ENCODE assay signal across 8 cellular contexts in the genomic region with DNA sequence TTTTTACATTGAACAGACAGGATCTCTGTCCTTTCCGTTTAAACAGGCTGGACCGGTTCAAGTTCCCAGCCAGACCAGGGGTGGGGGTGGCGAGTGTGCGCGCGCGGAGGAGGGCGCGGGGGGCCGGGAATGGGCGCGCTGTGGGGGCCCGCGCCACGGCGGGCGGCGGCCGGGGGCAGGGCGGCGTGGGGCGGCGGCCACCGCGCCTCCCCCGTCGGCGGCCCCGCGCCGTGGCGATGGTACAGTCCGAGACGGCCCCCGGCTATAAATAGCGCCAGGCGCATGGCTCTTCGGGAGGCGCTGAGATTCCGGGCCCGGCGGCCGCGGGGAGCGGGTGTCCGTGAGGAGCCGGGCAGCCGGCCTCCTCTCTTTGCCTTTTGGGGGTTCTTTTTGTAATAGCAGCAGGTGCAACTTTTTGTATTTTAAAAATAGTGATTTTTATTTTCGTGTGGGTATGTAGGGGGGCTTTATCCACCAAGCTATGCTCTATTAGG. TPM values are rescaled to one million over a fixed set of nuclear protein-coding genes. Genes with fewer than 3 reads are reported as not detected.
DNase-seq lines count a peak whose midpoint lies in the region; ATAC-seq, FAIRE-seq and TF ChIP-seq lines count a peak whose summit lies in the region.

No MANE protein-coding gene starts in this region.

- H3K27ac ChIP-seq in substantia nigra (ENCODE audit: low read depth, low read length, poor library complexity, severe bottlenecking), result no peak overlapping the region

- FAIRE-seq in bronchial epithelial cell (lab: Jason Lieb, UNC), result no peak

- DNase-seq in COLO829 (ENCODE audit: low spot score), result peak; percentile 29
- DNase-seq in NCI-H128 (lab: John Stamatoyannopoulos, UW; ENCODE audit: unreplicated experiment), result peak; percentile 77
- peak; percentile 17 for DNase-seq in bronchial epithelial cell (ENCODE audit: low read depth)
- DNase-seq in islet precursor cell, result peak; percentile 71
- DNase-seq in substantia nigra (lab: John Stamatoyannopoulos, UW), result peak in 46 of 49 donors; percentile 4 to 87 (median 54)
- no peak for DNase-seq in SIG-M5 (lab: John Stamatoyannopoulos, UW)
- no peak for DNase-seq in activated CD4-positive, CD25-positive, alpha-beta regulatory T cell (lab: John Stamatoyannopoulos, UW)

- H3K36me3 ChIP-seq in bronchial epithelial cell (ENCODE audit: control insufficient read depth, insufficient read depth, low read length), result no peaks in the 10 kb centered on the region

- peak overlapping the region; percentile 53 for H3K4me3 ChIP-seq in bronchial epithelial cell (ENCODE audit: low read depth, low read length)

- no peak for ATAC-seq in GM21576 (IDR thresholded peaks at IDR 0.05; ENCODE audit: unreplicated experiment)

- TF ChIP-seq CTCF in bronchial epithelial cell (IDR thresholded peaks at IDR 0.05; ENCODE audit: insufficient read depth, low read length, severe bottlenecking), result no peak

- peaks cover 32% of the 10 kb centered on the region for H3K27me3 ChIP-seq in bronchial epithelial cell (ENCODE audit: control insufficient read depth, insufficient read depth, low read length)

RNA-seq across cellular contexts. Expression of gene CELF4, which starts 0.4 kb away (rescaled TPM):
- total RNA-seq in bronchial epithelial cell, result 0.13 TPM in 1 of 2 replicates, not detected in the other

Comparison
In these comparisons a context has a peak if more than half of its experiments do, and no peak if none do; other contexts are left out.
1. DNase-seq: peak in COLO829 (single experiment), NCI-H128 (single experiment), bronchial epithelial cell (single experiment), islet precursor cell (single experiment) and substantia nigra (46 of 49); none in SIG-M5 (single experiment) and activated CD4-positive, CD25-positive, alpha-beta regulatory T cell (0 of 4).